In genomic region chr5:118711727-118712126, GRCh38 we compare ENCODE assay signal across 17 cellular contexts.
A peak's percentile ranks its signal among the peaks of the same experiment; 100 is the strongest.
DNase-seq lines count a peak whose midpoint lies in the region; ATAC-seq and TF ChIP-seq lines count a peak whose summit lies in the region.
"Had no signal": no experiment of that assay in that cellular context is flagged by ENCODE, and none has a peak within 500 bp of the region (broad histone marks: within the 10 kb centered on the region; RNA-seq: fewer than 3 reads in every experiment).

No MANE protein-coding gene starts in this region.

- no peak for TF ChIP-seq CTCF in upper lobe of right lung (IDR thresholded peaks at IDR 0.05)

- H3K9me3 ChIP-seq in neuronal stem cell (replicated peaks in 1 of 2; ENCODE audit: control insufficient read depth in 2 of 2, insufficient read depth in 1 of 2, low read depth in 1 of 2, low read length in 2 of 2) (peaks cover 2 to 23% of the 10 kb centered on the region in 2 donors), upper lobe of right lung (peaks cover 8% of the 10 kb centered on the region)
- H3K9me3 ChIP-seq: A549 had no signal

- peak overlapping the region; percentile 59 for H3K18ac ChIP-seq in neuronal stem cell (ENCODE audit: low read length)

- ATAC-seq in Right ventricle myocardium inferior = peak; percentile 13
- ATAC-seq in left cardiac atrium = no peak
- peak; percentile 36 for ATAC-seq in upper lobe of right lung
- no peak for ATAC-seq in HG02981 (IDR thresholded peaks at IDR 0.05; ENCODE audit: unreplicated experiment)
- ATAC-seq: A549; CD8-positive, alpha-beta T cell had no signal

- DNase-seq in Right ventricle myocardium inferior (ENCODE audit: missing footprints) (no peak), left cardiac atrium (no peak), neuronal stem cell (ENCODE audit: low spot score) (no peak), upper lobe of right lung (no peak), NCI-H2107 treated with DMSO at 0.1 percent for 48 hours (lab: John Stamatoyannopoulos, UW; ENCODE audit: unreplicated experiment) (no peak)
- DNase-seq: AML-193; Caco-2; Calu3; CD4-positive, alpha-beta T cell; CD8-positive, alpha-beta T cell; DMS79 treated with DMSO at 0.1 percent for 48 hours; GF-D8 had no signal

- peak overlapping the region; percentile 24 for H2BK5ac ChIP-seq in neuronal stem cell (ENCODE audit: low read length)

- H3K23ac ChIP-seq in neuronal stem cell (ENCODE audit: low read depth, low read length, poor library complexity) = peak overlapping the region; percentile 68

- H3K4me1 ChIP-seq in neuronal stem cell (ENCODE audit: control insufficient read depth in 2 of 2, insufficient read depth in 1 of 2, low read depth in 1 of 2, low read length in 2 of 2) (peaks cover 0 to under 1% of the 10 kb centered on the region in 2 donors), upper lobe of right lung (no peaks in the 10 kb centered on the region)
- H3K4me1 ChIP-seq: A549; BLaER1 treated with 17β-estradiol and CSF1 and Interleukin-3, amounts not matched to agents 10 nM and 100 nM; Caco-2 had no signal

- no peak overlapping the region for H3K4me2 ChIP-seq in neuronal stem cell (ENCODE audit: insufficient read depth, low read length, poor library complexity, severe bottlenecking)
- H3K4me2 ChIP-seq: A549; BLaER1 treated with 17β-estradiol and CSF1 and Interleukin-3, amounts not matched to agents 10 nM and 100 nM had no signal

- H2BK12ac ChIP-seq in neuronal stem cell (ENCODE audit: low read length) = no peak overlapping the region

- H3K36me3 ChIP-seq in neuronal stem cell (replicated peaks in 1 of 2; ENCODE audit: control insufficient read depth in 2 of 2, insufficient read depth in 2 of 2, low read length in 2 of 2) (no peaks in the 10 kb centered on the region), upper lobe of right lung (no peaks in the 10 kb centered on the region)
- H3K36me3 ChIP-seq: BLaER1 treated with 17β-estradiol and CSF1 and Interleukin-3, amounts not matched to agents 10 nM and 100 nM had no signal

- H3K14ac ChIP-seq in neuronal stem cell (ENCODE audit: low read length) = no peak overlapping the region

- H3K27me3 ChIP-seq in neuronal stem cell (ENCODE audit: control insufficient read depth in 3 of 3, insufficient read depth in 3 of 3, low read depth in 1 of 3, low read length in 3 of 3) (no peaks in the 10 kb centered on the region), upper lobe of right lung (no peaks in the 10 kb centered on the region)
- H3K27me3 ChIP-seq: BLaER1 treated with 17β-estradiol and CSF1 and Interleukin-3, amounts not matched to agents 10 nM and 100 nM had no signal

- H3K79me1 ChIP-seq in neuronal stem cell (ENCODE audit: low read depth, low read length) = no peaks in the 10 kb centered on the region

- H4K91ac ChIP-seq in neuronal stem cell (ENCODE audit: low read depth, low read length, poor library complexity) = no peak overlapping the region

- H2AK5ac ChIP-seq in neuronal stem cell (ENCODE audit: low read depth, low read length) = peak overlapping the region; percentile 70

- H3K4ac ChIP-seq in neuronal stem cell (ENCODE audit: low read length) = no peak overlapping the region

- H3K4me3 ChIP-seq in neuronal stem cell (ENCODE audit: low read length in 2 of 2) (no peak overlapping the region), upper lobe of right lung (no peak overlapping the region)
- H3K4me3 ChIP-seq: A549; BLaER1 treated with 17β-estradiol and CSF1 and Interleukin-3, amounts not matched to agents 10 nM and 100 nM had no signal

- intact Hi-C loops in Right ventricle myocardium inferior (cut with DNase I) (no loop called here), left cardiac atrium (cut with DNase I) (no loop called here), upper lobe of right lung (cut with DNase I) (no loop called here)

- no peak overlapping the region for H2AFZ ChIP-seq in neuronal stem cell (ENCODE audit: low read length)

- H3K27ac ChIP-seq in neuronal stem cell (replicated peaks; ENCODE audit: low read length) (no peak overlapping the region), upper lobe of right lung (no peak overlapping the region)
- H3K27ac ChIP-seq: 22Rv1; A549; BLaER1 treated with 17β-estradiol and CSF1 and Interleukin-3, amounts not matched to agents 10 nM and 100 nM; C4-2B had no signal

- peak overlapping the region; percentile 29 for H4K8ac ChIP-seq in neuronal stem cell (ENCODE audit: low read depth, low read length)

- H2BK120ac ChIP-seq in neuronal stem cell (ENCODE audit: low read depth, low read length) = no peak overlapping the region

- H3K9ac ChIP-seq in neuronal stem cell (ENCODE audit: low read depth, low read length, poor library complexity) = peak overlapping the region; percentile 24
- H3K9ac ChIP-seq: BLaER1 treated with 17β-estradiol and CSF1 and Interleukin-3, amounts not matched to agents 10 nM and 100 nM had no signal

- no CpG with 5 or more reads among the region's 1 CpG for WGBS in neuronal stem cell (ENCODE audit: extremely low coverage in 2 of 2, insufficient read length in 2 of 2, insufficient replicate concordance in 1 of 2), 2 donors

- H2BK15ac ChIP-seq in neuronal stem cell (ENCODE audit: low read length) = peak overlapping the region; percentile 49

Comparison
In these comparisons a context has a peak if more than half of its experiments do, and no peak if none do; other contexts are left out.
1. ATAC-seq: peak in Right ventricle myocardium inferior (single experiment) and upper lobe of right lung (single experiment); none in left cardiac atrium (0 of 2) and HG02981 (single experiment).